ENCODE assay signal across 21 cellular contexts in the genomic region with DNA sequence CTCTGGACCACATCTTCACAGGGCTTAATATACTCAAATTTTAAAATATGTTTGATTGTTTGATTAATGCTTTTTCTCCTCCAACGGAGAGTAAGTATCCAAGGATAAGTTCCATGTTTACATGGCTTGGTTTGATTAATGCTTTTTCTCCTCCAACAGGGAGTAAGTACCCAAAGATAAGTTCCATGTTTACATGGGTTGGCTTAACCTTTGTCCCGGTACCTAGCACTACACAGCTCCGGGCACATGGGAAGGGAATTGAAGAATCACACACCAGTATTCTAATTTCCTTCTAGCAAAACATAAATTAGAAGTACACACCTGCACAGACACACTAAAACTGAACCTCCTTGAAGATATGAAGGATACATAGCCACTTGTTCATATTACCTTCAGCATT.
A peak's percentile ranks its signal among the peaks of the same experiment; 100 is the strongest.
DNase-seq lines count a peak whose midpoint lies in the region; ATAC-seq and TF ChIP-seq lines count a peak whose summit lies in the region.
"Had no signal": no experiment of that assay in that cellular context is flagged by ENCODE, and none has a peak within 500 bp of the region (broad histone marks: within the 10 kb centered on the region; RNA-seq: fewer than 3 reads in every experiment).

No MANE protein-coding gene starts in this region.

- H3K27ac Mint-ChIP-seq in MCF 10A (ENCODE audit: low read depth, unreplicated experiment) (peak overlapping the region; percentile 35), endodermal cell (peak overlapping the region; percentile 17)

- peaks cover 0 to 6% of the 10 kb centered on the region in 2 donors for H3K4me1 ChIP-seq in breast epithelium
- no peaks in the 10 kb centered on the region for H3K4me1 ChIP-seq in endodermal cell (ENCODE audit: control insufficient read depth, insufficient read depth, low read length)
- H3K4me1 ChIP-seq in mucosa of descending colon (ENCODE audit: low read depth), result peaks cover 5% of the 10 kb centered on the region
- H3K4me1 ChIP-seq in urinary bladder (ENCODE audit: insufficient read depth), result no peaks in the 10 kb centered on the region
- H3K4me1 ChIP-seq: SJCRH30 had no signal

- H3K27ac ChIP-seq in breast epithelium (no peak overlapping the region), endodermal cell (ENCODE audit: low read depth, low read length) (no peak overlapping the region), urinary bladder (ENCODE audit: low read depth) (peak overlapping the region; percentile 5), dorsolateral prefrontal cortex (peak overlapping the region in 3 of 59 donors; percentile 5 to 42 (median 32))
- H3K27ac ChIP-seq: BLaER1 treated with 17β-estradiol and CSF1 and Interleukin-3, amounts not matched to agents 10 nM and 100 nM; SJCRH30 had no signal

- CTCF ChIA-PET in MCF 10A (lab: Yijun Ruan, JAX), result interaction anchor here (0.6 to 5.2 kb wide), 6 partner anchors 8 to 165 kb away, joined by 3 to 76 read pairs (median 5); no protein-coding TSS in a partner anchor

- no peak overlapping the region for H3K9ac ChIP-seq in endodermal cell (ENCODE audit: extremely low read depth, low read length, poor library complexity, severe bottlenecking)
- H3K9ac ChIP-seq: BLaER1 treated with 17β-estradiol and CSF1 and Interleukin-3, amounts not matched to agents 10 nM and 100 nM had no signal

- H3K4me3 Mint-ChIP-seq in MCF 10A (ENCODE audit: unreplicated experiment), result no peak overlapping the region
- no peak overlapping the region for H3K4me3 Mint-ChIP-seq in endodermal cell
- H3K4me3 Mint-ChIP-seq: CD4-positive, alpha-beta memory T cell; IgD-negative memory B cell had no signal

- ATAC-seq in mucosa of descending colon, result peak; percentile 52
- ATAC-seq: HCT116 had no signal

- intact Hi-C loops in MCF 10A (cut with micrococcal nuclease), result no loop called here
- intact Hi-C loops in breast epithelium (cut with DNase I; ENCODE audit: low total_unique reads), result no loop called here
- intact Hi-C loops in mucosa of descending colon (cut with DNase I, micrococcal nuclease), result loop anchor here (5.0 to 10.0 kb wide), 2 partner anchors 64 to 167 kb away; no protein-coding TSS in a partner anchor
- intact Hi-C loops in dorsolateral prefrontal cortex (cut with DNase I), result loop anchor here (5.0 kb wide), 2 partner anchors 77 to 167 kb away; partner anchors contain the start of genes ARID4B (in 1 of the 2) and GGPS1 (in 1 of the 2)

- H3K9me3 ChIP-seq in breast epithelium, result no peaks in the 10 kb centered on the region
- H3K9me3 ChIP-seq in endodermal cell (ENCODE audit: control insufficient read depth, low read length), result no peaks in the 10 kb centered on the region
- H3K9me3 ChIP-seq in mucosa of descending colon, result no peaks in the 10 kb centered on the region
- H3K9me3 ChIP-seq: BLaER1 treated with 17β-estradiol and CSF1 and Interleukin-3, amounts not matched to agents 10 nM and 100 nM; SJCRH30 had no signal

- H3K36me3 Mint-ChIP-seq in MCF 10A (ENCODE audit: insufficient read depth, unreplicated experiment) (peaks cover 44% of the 10 kb centered on the region), endodermal cell (ENCODE audit: low read depth) (peaks cover 47% of the 10 kb centered on the region)

- H3K9me3 Mint-ChIP-seq in MCF 10A (ENCODE audit: unreplicated experiment) (no peaks in the 10 kb centered on the region), endodermal cell (no peaks in the 10 kb centered on the region)
- H3K9me3 Mint-ChIP-seq: CD4-positive, alpha-beta memory T cell; IgD-negative memory B cell had no signal

- no peaks in the 10 kb centered on the region for H3K27me3 Mint-ChIP-seq in MCF 10A (ENCODE audit: insufficient read depth, unreplicated experiment)
- no peaks in the 10 kb centered on the region for H3K27me3 Mint-ChIP-seq in endodermal cell (ENCODE audit: insufficient read depth)
- H3K27me3 Mint-ChIP-seq: CD4-positive, alpha-beta memory T cell; IgD-negative memory B cell had no signal

- DNase-seq in MCF 10A (ENCODE audit: unreplicated experiment), result no peak
- no peak for DNase-seq in breast epithelium (ENCODE audit: low spot score in 2 of 2)
- no peak for DNase-seq in endodermal cell
- DNase-seq in mucosa of descending colon, result no peak
- no peak for DNase-seq in NCI-H2081 treated with DMSO at 0.1 percent for 48 hours (lab: John Stamatoyannopoulos, UW)
- no peak for DNase-seq in dorsolateral prefrontal cortex
- DNase-seq in activated effector memory CD4-positive, alpha-beta T cell treated with anti-CD3 and anti-CD28 coated beads, Interleukin-2, amount 50 U/mL, for 16 hours, result no peak
- DNase-seq: 8988T; CD4-positive, alpha-beta memory T cell; DMS153; Karpas-422; NCI-H1417 treated with DMSO at 0.1 percent for 48 hours; NCI-H1930; NCI-H226; NCI-H510A treated with DMSO at 0.1 percent for 48 hours; NCI-H82; SJCRH30 had no signal

- H3K36me3 ChIP-seq in breast epithelium (no peaks in the 10 kb centered on the region), endodermal cell (ENCODE audit: control insufficient read depth, insufficient read depth, low read length) (peaks cover 60% of the 10 kb centered on the region), mucosa of descending colon (ENCODE audit: low read depth) (no peaks in the 10 kb centered on the region), urinary bladder (ENCODE audit: insufficient read depth) (no peaks in the 10 kb centered on the region)

- no peak overlapping the region for H3K4me3 ChIP-seq in breast epithelium
- no peak overlapping the region for H3K4me3 ChIP-seq in endodermal cell (ENCODE audit: low read length)
- H3K4me3 ChIP-seq in mucosa of descending colon, result no peak overlapping the region
- H3K4me3 ChIP-seq in urinary bladder (ENCODE audit: low read depth, low read length), result no peak overlapping the region
- no peak overlapping the region for H3K4me3 ChIP-seq in dorsolateral prefrontal cortex
- H3K4me3 ChIP-seq: BLaER1 treated with 17β-estradiol and CSF1 and Interleukin-3, amounts not matched to agents 10 nM and 100 nM; SJCRH30 had no signal

- WGBS in endodermal cell (ENCODE audit: insufficient coverage in 1 of 2, insufficient read length in 1 of 2), 2 experiments, result 95 to 100% methylated on average over 2 to 3 of the region's 3 CpGs
- WGBS in urinary bladder, result 59% methylated on average over 3 of the region's 3 CpGs

- TF ChIP-seq CTCF in MCF 10A (IDR thresholded peaks at IDR 0.05; ENCODE audit: unreplicated experiment) (no peak), breast epithelium (IDR thresholded peaks at IDR 0.05) (no peak), endodermal cell (conservative IDR thresholded peaks at IDR 0.05) (no peak), mucosa of descending colon (IDR thresholded peaks at IDR 0.05) (no peak), dorsolateral prefrontal cortex (IDR thresholded peaks at IDR 0.05 in 54 of 56, conservative IDR thresholded peaks at IDR 0.05 in 2 of 56; ENCODE audit: low read depth in 1 of 56, partially characterized antibody in 56 of 56) (no peak)

- POLR2A ChIA-PET in MCF 10A (lab: Yijun Ruan, JAX), result interaction anchor here (0.7 to 3.1 kb wide), 4 partner anchors 8 to 117 kb away, joined by 4 to 33 read pairs (median 5); partner anchors contain the start of genes ARID4B, GGPS1 and TBCE

- peaks cover 28% of the 10 kb centered on the region for H3K4me1 Mint-ChIP-seq in MCF 10A (ENCODE audit: insufficient read depth, unreplicated experiment)
- peaks cover 2% of the 10 kb centered on the region for H3K4me1 Mint-ChIP-seq in endodermal cell

- TSS peak; percentile 4 for BruUV-seq in MCF 10A (replicated peaks; lab: Mats Ljungman, UMichigan)

- H3K27me3 ChIP-seq in breast epithelium, result no peaks in the 10 kb centered on the region
- no peaks in the 10 kb centered on the region for H3K27me3 ChIP-seq in endodermal cell (ENCODE audit: control insufficient read depth, insufficient read depth, low read length, poor library complexity, severe bottlenecking)
- H3K27me3 ChIP-seq in dorsolateral prefrontal cortex, result no peaks in the 10 kb centered on the region
- H3K27me3 ChIP-seq: BLaER1 treated with 17β-estradiol and CSF1 and Interleukin-3, amounts not matched to agents 10 nM and 100 nM; SJCRH30 had no signal

- TF ChIP-seq POLR2A in breast epithelium (IDR thresholded peaks at IDR 0.05), result no peak

Comparison
In these comparisons a context has a peak if more than half of its experiments do, and no peak if none do; other contexts are left out.
1. intact Hi-C loops: an anchor here in mucosa of descending colon (5.0 to 10.0 kb wide) and dorsolateral prefrontal cortex (5.0 kb wide); none called in MCF 10A and breast epithelium.